18 cellular contexts compared by ENCODE assay signal in the genomic region with DNA sequence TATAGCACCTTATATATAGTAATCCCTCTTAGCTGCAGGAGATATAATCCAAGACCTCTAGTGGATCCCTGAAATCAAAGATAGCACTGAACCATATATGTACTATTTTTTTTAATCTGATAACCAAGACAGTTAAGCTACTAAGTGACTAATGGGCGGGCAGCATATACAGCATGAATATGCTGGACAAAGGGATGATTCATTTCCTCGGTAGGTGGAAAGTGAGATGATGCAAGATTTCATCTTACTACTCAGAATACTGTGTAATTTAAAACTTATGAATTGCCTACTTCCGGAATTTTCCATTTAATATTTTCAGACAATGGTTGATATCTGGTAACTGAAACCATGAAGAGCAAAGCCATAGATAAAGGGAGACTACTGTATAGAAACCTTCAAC. TPM values are rescaled to one million over a fixed set of nuclear protein-coding genes. Genes with fewer than 3 reads are reported as not detected.
DNase-seq lines count a peak whose midpoint lies in the region; ATAC-seq, FAIRE-seq and TF ChIP-seq lines count a peak whose summit lies in the region.
"Had no signal": no experiment of that assay in that cellular context is flagged by ENCODE, and none has a peak within 500 bp of the region (broad histone marks: within the 10 kb centered on the region; RNA-seq: fewer than 3 reads in every experiment).

No MANE protein-coding gene starts in this region.

- no peaks in the 10 kb centered on the region for H4K20me1 ChIP-seq in HCT116 (ENCODE audit: insufficient read depth)
- H4K20me1 ChIP-seq in endothelial cell of umbilical vein (replicated peaks; ENCODE audit: control insufficient read depth, extremely low read depth, insufficient read depth, low read length): no peaks in the 10 kb centered on the region

- no TSS peak for BruUV-seq in HCT116 (replicated peaks; lab: Mats Ljungman, UMichigan)
- no TSS peak for BruUV-seq in endothelial cell of umbilical vein (replicated peaks; lab: Mats Ljungman, UMichigan)

- H3K4me2 ChIP-seq in HCT116 (ENCODE audit: low read length) (no peak overlapping the region), endothelial cell of umbilical vein (ENCODE audit: insufficient read depth, low read length) (no peak overlapping the region)

- H3K27ac ChIP-seq in HCT116 (ENCODE audit: low read depth, low read length) (no peak overlapping the region), endothelial cell of umbilical vein (ENCODE audit: insufficient read depth, low read depth, low read length) (no peak overlapping the region), colonic mucosa (no peak overlapping the region)
- H3K27ac ChIP-seq: testis had no signal

- H3K79me2 ChIP-seq in HCT116 (ENCODE audit: insufficient read depth, low read length) (no peaks in the 10 kb centered on the region), endothelial cell of umbilical vein (ENCODE audit: control insufficient read depth, insufficient read depth, low read length) (no peaks in the 10 kb centered on the region)

- H3K4me3 ChIP-seq in HCT116 (replicated peaks in 1 of 2; ENCODE audit: low read depth in 1 of 2, low read length in 2 of 2) (no peak overlapping the region), endothelial cell of umbilical vein (replicated peaks in 1 of 3; ENCODE audit: insufficient read depth in 1 of 3, low read depth in 1 of 3, low read length in 3 of 3) (no peak overlapping the region), colonic mucosa (no peak overlapping the region)
- H3K4me3 ChIP-seq: testis had no signal

- H3K9ac ChIP-seq in HCT116 (ENCODE audit: low read length) (no peak overlapping the region), endothelial cell of umbilical vein (replicated peaks; ENCODE audit: extremely low read depth, insufficient read depth, low read length) (no peak overlapping the region), colonic mucosa (ENCODE audit: low read depth in 2 of 2, low read length in 2 of 2) (no peak overlapping the region)

- POLR2A ChIA-PET in HCT116 (lab: Charles Lee) (no interaction called here), endothelial cell of umbilical vein (lab: Charles Lee) (no interaction called here)

- DNase-seq in HCT116 (ENCODE audit: low read depth, low spot score) (peak; percentile 47), OCI-M1 (lab: John Stamatoyannopoulos, UW) (peak; percentile 14), endothelial cell of umbilical vein (ENCODE audit: low read depth, low spot score) (peak; percentile 24), pulmonary artery endothelial cell (ENCODE audit: low read depth, low spot score) (peak; percentile 22), colonic mucosa (no peak)
- no peak for DNase-seq in activated CD8-positive, alpha-beta memory T cell treated with anti-CD3 and anti-CD28 coated beads, Interleukin-2, amount 50 U/mL, for 48 hours
- DNase-seq: activated naive CD8-positive, alpha-beta T cell treated with anti-CD3 and anti-CD28 coated beads for 36 hours; COR-L47; cortex of kidney; kidney; NCI-H524 treated with DMSO at 0.1 percent for 48 hours; posterior cingulate gyrus; Right ventricle myocardium superior; stimulated activated CD4-positive, alpha-beta T cell treated with anti-CD3 and anti-CD28 coated beads, Interleukin-15, amount 100 ng/mL, for 24 hours; testis had no signal

- H2AFZ ChIP-seq in HCT116 (ENCODE audit: low read depth, low read length, poor library complexity, severe bottlenecking) (no peak overlapping the region), endothelial cell of umbilical vein (ENCODE audit: low read depth, low read length) (no peak overlapping the region)

- no peaks in the 10 kb centered on the region for H3K9me1 ChIP-seq in endothelial cell of umbilical vein (replicated peaks; ENCODE audit: control insufficient read depth, extremely low read depth, insufficient read depth, low read length)

- no peaks in the 10 kb centered on the region for H3K4me1 ChIP-seq in HCT116 (ENCODE audit: control insufficient read depth in 1 of 2, insufficient read depth in 2 of 2, low read length in 2 of 2)
- H3K4me1 ChIP-seq in endothelial cell of umbilical vein (ENCODE audit: control insufficient read depth, extremely low read depth, insufficient read depth, low read length): peaks cover 2% of the 10 kb centered on the region
- no peaks in the 10 kb centered on the region for H3K4me1 ChIP-seq in colonic mucosa

- TF ChIP-seq RAD21 in HCT116 (IDR thresholded peaks at IDR 0.05; ENCODE audit: low read depth): no peak

- H3K9me3 ChIP-seq in HCT116 (ENCODE audit: control insufficient read depth in 1 of 2, insufficient read depth in 1 of 2, low read depth in 1 of 2, low read length in 2 of 2) (no peaks in the 10 kb centered on the region), endothelial cell of umbilical vein (replicated peaks; ENCODE audit: control insufficient read depth, insufficient read depth, low read length) (no peaks in the 10 kb centered on the region), colonic mucosa (no peaks in the 10 kb centered on the region)
- H3K9me3 ChIP-seq: testis had no signal

- RAD21 ChIA-PET in HCT116 (lab: Charles Lee; ENCODE audit: low non-redundant PET in 1 of 2, low total read pairs in 2 of 2, uncharacterized antibody in 2 of 2, unreplicated experiment in 2 of 2): no interaction called here

- ATAC-seq in HCT116 (no peak), HG02642 (IDR thresholded peaks at IDR 0.05; ENCODE audit: poor library complexity, unreplicated experiment) (no peak), HG03280 (IDR thresholded peaks at IDR 0.05; ENCODE audit: unreplicated experiment) (no peak)

- CTCF ChIA-PET in HCT116 (lab: Charles Lee) (no interaction called here), endothelial cell of umbilical vein (lab: Charles Lee) (no interaction called here)

- FAIRE-seq in endothelial cell of umbilical vein (lab: Jason Lieb, UNC): no peak
- FAIRE-seq: kidney had no signal

- TF ChIP-seq POLR2A in HCT116 (IDR thresholded peaks at IDR 0.05; ENCODE audit: borderline replicate concordance, extremely low read depth, insufficient read depth, insufficient read length): no peak
- no peak for TF ChIP-seq POLR2A in endothelial cell of umbilical vein (IDR thresholded peaks at IDR 0.05; ENCODE audit: low read depth, low read length)

- H3K9me2 ChIP-seq in HCT116 (ENCODE audit: insufficient read depth): no peaks in the 10 kb centered on the region

- dilution Hi-C loops in endothelial cell of umbilical vein (cut with MboI; ENCODE audit: extremely low pct_ligation_motif_present, low sequenced_read_pairs): no loop called here

- intact Hi-C loops in HCT116 (cut with micrococcal nuclease): loop anchor here (10.0 kb wide), 1 partner anchor 222 kb away; no protein-coding TSS in a partner anchor
- intact Hi-C loops in endothelial cell of umbilical vein (cut with micrococcal nuclease): no loop called here
- intact Hi-C loops in colonic mucosa (cut with DNase I): no loop called here

- H3K36me3 ChIP-seq in HCT116 (ENCODE audit: control insufficient read depth in 1 of 2, insufficient read depth in 2 of 2, low read length in 2 of 2): no peaks in the 10 kb centered on the region
- no peaks in the 10 kb centered on the region for H3K36me3 ChIP-seq in endothelial cell of umbilical vein (ENCODE audit: control insufficient read depth in 2 of 2, extremely low read depth in 1 of 2, insufficient read depth in 2 of 2, low read length in 2 of 2)
- no peaks in the 10 kb centered on the region for H3K36me3 ChIP-seq in colonic mucosa

- TF ChIP-seq CTCF in HCT116 (IDR thresholded peaks at IDR 0.05 in 2 of 3, conservative IDR thresholded peaks at IDR 0.05 in 1 of 3; ENCODE audit: borderline replicate concordance in 1 of 3, insufficient read depth in 1 of 3, low read depth in 2 of 3, low read length in 2 of 3) (no peak), endothelial cell of umbilical vein (IDR thresholded peaks at IDR 0.05; ENCODE audit: extremely low read depth in 1 of 2, insufficient read depth in 1 of 2, low read depth in 1 of 2, low read length in 2 of 2) (no peak), colonic mucosa (IDR thresholded peaks at IDR 0.05) (no peak)

- H3K27me3 ChIP-seq in HCT116 (ENCODE audit: insufficient read depth, low read length): no peaks in the 10 kb centered on the region
- no peaks in the 10 kb centered on the region for H3K27me3 ChIP-seq in endothelial cell of umbilical vein (ENCODE audit: control insufficient read depth in 2 of 2, insufficient read depth in 2 of 2, low read length in 2 of 2)
- no peaks in the 10 kb centered on the region for H3K27me3 ChIP-seq in colonic mucosa
- H3K27me3 ChIP-seq: testis had no signal

TF ChIP-seq in HCT116, 20 proteins besides CTCF, POLR2A, EP300 and RAD21 (continues in another document):
- no peak for TF ChIP-seq SIN3A (IDR thresholded peaks at IDR 0.05; ENCODE audit: low read depth)
- no peak for TF ChIP-seq ZFX (IDR thresholded peaks at IDR 0.05)
- TF ChIP-seq JUND (IDR thresholded peaks at IDR 0.05): no peak
- TF ChIP-seq SP1 (IDR thresholded peaks at IDR 0.05; ENCODE audit: low read depth): peak; percentile 42; the same call in 1 of the 2 replicates
- TF ChIP-seq CEBPB (IDR thresholded peaks at IDR 0.05; ENCODE audit: low read depth): peak; percentile 50; the same call in 1 of the 2 replicates
- TF ChIP-seq TCF7L2 (IDR thresholded peaks at IDR 0.05; ENCODE audit: borderline replicate concordance, extremely low read depth, insufficient read depth, insufficient read length): no peak
- TF ChIP-seq CBX3 (IDR thresholded peaks at IDR 0.05; ENCODE audit: low read depth): no peak

TF ChIP-seq in endothelial cell of umbilical vein, 7 proteins besides CTCF, POLR2A, EP300 and RAD21 (continues in another document):
- TF ChIP-seq JUN (IDR thresholded peaks at IDR 0.05; ENCODE audit: borderline replicate concordance, insufficient read depth, insufficient read length, low read depth) (peak; percentile 32), GATA2 (IDR thresholded peaks at IDR 0.05; ENCODE audit: insufficient read depth, insufficient read length, low read depth, low read length) (peak; percentile 33), MAX (IDR thresholded peaks at IDR 0.05; ENCODE audit: insufficient read depth, insufficient read length) (no peak), POLR2AphosphoS5 (IDR thresholded peaks at IDR 0.05; ENCODE audit: insufficient read depth, low read depth, low read length) (no peak)

RNA-seq across cellular contexts. Expression of gene PRMT8, which starts 36.2 kb away (rescaled TPM):
- total RNA-seq in HCT116 (2021; ENCODE audit: unreplicated experiment) (not detected), endothelial cell of umbilical vein (not detected in 2 replicates), pulmonary artery endothelial cell (not detected in 2 replicates), colonic mucosa (not detected)
- not detected in 2 replicates for polyA plus RNA-seq in HCT116 (2012)
- not detected in 2 replicates for polyA plus RNA-seq in endothelial cell of umbilical vein
- polyA plus RNA-seq in endothelial cell of umbilical vein (2011; cell fraction: cytosol; rRNA removed): not detected in 2 replicates
- not detected in 2 replicates for polyA plus RNA-seq in endothelial cell of umbilical vein (2011; cell fraction: nucleus; rRNA removed)
- polyA plus RNA-seq in endothelial cell of umbilical vein (2012): not detected in 2 replicates
- polyA minus RNA-seq in endothelial cell of umbilical vein: not detected in 2 replicates
- polyA minus RNA-seq in endothelial cell of umbilical vein (2011; cell fraction: cytosol; rRNA and poly(A)+ RNA removed): not detected
- polyA minus RNA-seq in endothelial cell of umbilical vein (2011; cell fraction: nucleus; rRNA and poly(A)+ RNA removed): not detected in 2 replicates
- total RNA-seq: activated naive CD8-positive, alpha-beta T cell treated with anti-CD3 and anti-CD28 coated beads for 36 hours; glomerular endothelial cell; kidney; Right ventricle myocardium superior had no signal

Comparison
In these comparisons a context has a peak if more than half of its experiments do, and no peak if none do; other contexts are left out.
1. DNase-seq: peak in HCT116 (single experiment), OCI-M1 (single experiment), endothelial cell of umbilical vein (single experiment) and pulmonary artery endothelial cell (single experiment); none in colonic mucosa (single experiment) and activated CD8-positive, alpha-beta memory T cell treated with anti-CD3 and anti-CD28 coated beads, Interleukin-2, amount 50 U/mL, for 48 hours (single experiment).